6 cellular contexts compared by ENCODE assay signal in the genomic region with DNA sequence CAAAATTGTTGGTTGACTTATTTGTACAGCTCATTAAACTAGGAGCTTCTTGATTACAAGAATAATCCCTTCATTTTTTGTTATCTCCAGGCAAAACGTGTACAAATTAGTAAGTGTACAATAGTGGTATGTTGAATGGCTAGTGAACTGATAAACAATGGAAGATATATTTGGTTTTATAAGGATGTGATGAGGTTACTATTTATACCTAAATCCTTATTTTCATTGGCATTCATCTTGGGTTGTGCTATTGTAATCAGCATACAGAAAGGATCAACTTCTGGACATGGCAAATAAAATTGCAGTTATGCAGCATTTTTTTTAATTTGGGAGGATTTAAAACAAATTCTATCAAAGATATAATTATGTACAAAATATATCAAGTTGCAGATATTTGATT.
"Had no signal": no experiment of that assay in that cellular context is flagged by ENCODE, and none has a peak within 500 bp of the region (broad histone marks: within the 10 kb centered on the region; RNA-seq: fewer than 3 reads in every experiment).

No MANE protein-coding gene starts in this region.

- H3K27ac ChIP-seq: HL-60 had no signal

- DNase-seq: IMR-90, KBM-7 had no signal

- H3K4me3 ChIP-seq: K562 had no signal

- ATAC-seq: HepG2, K562 had no signal

- FAIRE-seq: HepG2, HTR-8/SVneo, K562 had no signal
